ENCODE assay signal across 1 cellular context in the genomic region with DNA sequence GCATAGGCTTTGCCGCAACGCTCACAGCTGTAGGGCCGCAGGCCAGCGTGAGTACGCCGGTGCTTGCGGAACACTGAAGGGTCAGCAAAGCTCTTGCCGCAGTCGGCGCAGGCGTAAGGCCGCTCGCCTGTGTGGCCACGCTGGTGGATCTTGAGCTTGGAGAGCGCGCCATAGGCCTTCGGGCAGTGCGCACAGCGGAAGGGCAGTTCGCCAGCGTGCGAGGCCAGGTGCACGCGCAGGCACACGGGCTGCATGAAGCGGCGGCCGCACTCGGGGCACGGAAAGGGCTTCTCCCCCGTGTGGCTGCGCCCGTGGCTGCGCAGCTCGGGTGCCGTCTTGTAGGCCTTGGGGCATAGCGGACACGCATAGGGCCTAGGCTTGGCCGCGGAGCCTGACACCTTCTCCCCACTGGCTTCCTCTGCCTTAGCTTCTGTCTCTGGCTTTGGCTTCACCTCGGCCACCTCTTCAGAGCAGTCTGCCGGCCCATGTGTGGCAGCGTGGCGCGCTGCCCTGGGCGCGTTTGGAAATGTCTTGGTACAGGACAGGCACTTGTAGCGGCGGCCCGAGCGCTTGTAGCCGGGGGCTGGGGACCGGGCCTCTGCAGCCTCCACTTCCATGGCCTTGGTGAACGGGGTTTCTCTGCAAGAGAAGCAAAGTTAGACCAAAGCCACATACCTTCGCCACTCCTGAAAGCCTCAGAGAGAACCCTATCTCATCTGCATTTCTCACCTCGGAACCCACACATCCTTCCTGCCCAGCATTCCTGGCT.
TF ChIP-seq lines count a peak whose summit lies in the region.

No MANE protein-coding gene starts in this region.

TF ChIP-seq in IMR-90, 13 proteins besides CTCF, POLR2A, EP300 and RAD21:
- TF ChIP-seq, protein P1, sequence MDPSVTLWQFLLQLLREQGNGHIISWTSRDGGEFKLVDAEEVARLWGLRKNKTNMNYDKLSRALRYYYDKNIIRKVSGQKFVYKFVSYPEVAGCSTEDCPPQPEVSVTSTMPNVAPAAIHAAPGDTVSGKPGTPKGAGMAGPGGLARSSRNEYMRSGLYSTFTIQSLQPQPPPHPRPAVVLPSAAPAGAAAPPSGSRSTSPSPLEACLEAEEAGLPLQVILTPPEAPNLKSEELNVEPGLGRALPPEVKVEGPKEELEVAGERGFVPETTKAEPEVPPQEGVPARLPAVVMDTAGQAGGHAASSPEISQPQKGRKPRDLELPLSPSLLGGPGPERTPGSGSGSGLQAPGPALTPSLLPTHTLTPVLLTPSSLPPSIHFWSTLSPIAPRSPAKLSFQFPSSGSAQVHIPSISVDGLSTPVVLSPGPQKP (IDR thresholded peaks at IDR 0.05; ENCODE audit: borderline replicate concordance, low read depth, low read length): no peak
- TF ChIP-seq NFE2L2 (IDR thresholded peaks at IDR 0.05; ENCODE audit: low read depth, low read length): no peak
